Comparison of ENCODE assay signal across 1 cellular context in the genomic region with DNA sequence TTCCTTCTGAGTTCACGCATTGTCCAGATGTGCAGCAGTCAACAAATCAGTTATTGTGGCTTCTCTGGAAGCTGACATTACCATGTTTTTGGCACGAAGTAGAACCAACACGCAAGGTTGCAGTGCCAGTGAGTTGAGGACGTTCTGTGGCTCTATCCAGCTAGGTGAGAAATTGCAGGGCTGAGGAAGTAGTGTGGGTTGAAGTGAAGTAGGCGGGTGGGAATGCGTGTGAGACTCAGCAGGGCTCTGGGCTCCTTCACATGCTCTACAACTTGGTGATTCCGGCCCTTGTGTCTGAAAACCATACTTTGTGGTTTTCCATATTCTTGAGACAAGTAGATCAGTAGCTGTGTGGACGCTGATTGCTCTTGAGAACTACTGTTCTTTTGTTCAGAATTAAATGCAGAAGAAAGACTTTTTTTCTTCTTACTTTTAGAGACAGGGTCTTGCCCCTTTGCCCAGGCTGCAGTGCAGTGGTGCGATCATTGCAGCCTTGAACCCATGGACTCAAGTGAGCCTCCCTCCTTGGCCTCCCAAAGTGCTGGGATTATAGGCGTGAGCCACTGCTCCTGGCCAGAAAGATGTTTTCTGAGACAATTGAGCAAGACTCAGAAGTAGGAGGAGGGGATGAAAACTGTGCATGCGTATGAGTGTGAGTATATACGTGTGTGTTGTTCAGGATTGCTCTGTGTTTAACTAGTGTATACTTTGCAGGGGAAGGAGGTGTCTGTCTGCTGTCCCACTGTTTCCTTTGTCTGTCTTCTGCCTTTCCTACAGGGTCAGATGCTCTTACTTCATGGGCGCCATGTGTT.
TF ChIP-seq lines count a peak whose summit lies in the region.

No MANE protein-coding gene starts in this region.

TF ChIP-seq in H1, 55 proteins besides CTCF, POLR2A, EP300 and RAD21:
- TF ChIP-seq CBX8 (IDR thresholded peaks at IDR 0.05; ENCODE audit: borderline replicate concordance, low read depth, low read length) (no peak), TAF1 (IDR thresholded peaks at IDR 0.05; ENCODE audit: low read depth, low read length) (no peak), SRF (IDR thresholded peaks at IDR 0.05; ENCODE audit: low read depth, low read length) (no peak), HDAC6 (IDR thresholded peaks at IDR 0.05; ENCODE audit: low read depth, low read length) (no peak), SIN3A (conservative IDR thresholded peaks at IDR 0.05 in 1 of 2, IDR thresholded peaks at IDR 0.05 in 1 of 2; ENCODE audit: low read depth in 1 of 2, low read length in 2 of 2) (no peak), EZH2 (IDR thresholded peaks at IDR 0.05; ENCODE audit: low read depth, low read length, severe bottlenecking) (no peak)
- TF ChIP-seq, protein P1, sequence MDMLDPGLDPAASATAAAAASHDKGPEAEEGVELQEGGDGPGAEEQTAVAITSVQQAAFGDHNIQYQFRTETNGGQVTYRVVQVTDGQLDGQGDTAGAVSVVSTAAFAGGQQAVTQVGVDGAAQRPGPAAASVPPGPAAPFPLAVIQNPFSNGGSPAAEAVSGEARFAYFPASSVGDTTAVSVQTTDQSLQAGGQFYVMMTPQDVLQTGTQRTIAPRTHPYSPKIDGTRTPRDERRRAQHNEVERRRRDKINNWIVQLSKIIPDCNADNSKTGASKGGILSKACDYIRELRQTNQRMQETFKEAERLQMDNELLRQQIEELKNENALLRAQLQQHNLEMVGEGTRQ (IDR thresholded peaks at IDR 0.05; ENCODE audit: low read length), result no peak
